8 cellular contexts compared by ENCODE assay signal in genomic region chr2:26846334-26846863, GRCh38.
DNase-seq lines count a peak whose midpoint lies in the region; ATAC-seq and TF ChIP-seq lines count a peak whose summit lies in the region.

No MANE protein-coding gene starts in this region.

- TF ChIP-seq CTCF in AG10803 (conservative IDR thresholded peaks at IDR 0.05; ENCODE audit: low read length) = peak; percentile 80

- DNase-seq in AG10803 (ENCODE audit: low read depth) (peak; percentile 72), HAP-1 (ENCODE audit: low spot score in 2 of 2) (peak; percentile 85 to 87), NCI-H345 treated with DMSO at 0.1 percent for 48 hours (lab: John Stamatoyannopoulos, UW; ENCODE audit: unreplicated experiment) (peak; percentile 98), cerebellar nuclear complex (lab: John Stamatoyannopoulos, UW) (peak; percentile 8 to 60), kidney glomerular epithelial cell (lab: John Stamatoyannopoulos, UW) (peak; percentile 72)
- peak in 3 of 4 experiments; percentile 22 to 35 (median 26) for DNase-seq in activated CD4-positive, CD25-positive, alpha-beta regulatory T cell (lab: John Stamatoyannopoulos, UW)
- DNase-seq in stimulated activated CD4-positive, alpha-beta T cell treated with anti-CD3 and anti-CD28 coated beads, Interleukin-1b, Interleukin-23, amount 100 ng/mL, for 48 hours = peak; percentile 62

- H3K36me3 ChIP-seq in HAP-1 (replicated peaks) = no peaks in the 10 kb centered on the region

- peaks cover 17% of the 10 kb centered on the region for H3K4me1 ChIP-seq in HAP-1

- in situ Hi-C loops in HAP-1 (cut with MboI; ENCODE audit: low sequenced_read_pairs) = loop anchor here (5.0 kb wide), 1 partner anchor 171 kb away; no protein-coding TSS in a partner anchor

- ATAC-seq in HG03378 (IDR thresholded peaks at IDR 0.05; ENCODE audit: unreplicated experiment) = no peak

- H3K9me3 ChIP-seq in HAP-1 = no peaks in the 10 kb centered on the region

- H3K4me3 ChIP-seq in AG10803 (ENCODE audit: low read length) (no peak overlapping the region), HAP-1 (no peak overlapping the region)

- peaks cover 12% of the 10 kb centered on the region for H3K27me3 ChIP-seq in HAP-1 (ENCODE audit: low read depth)

Comparison
In these comparisons a context has a peak if more than half of its experiments do, and no peak if none do; other contexts are left out.
1. DNase-seq: peak in every context shown above with its lines; median percentile 98 in NCI-H345 treated with DMSO at 0.1 percent for 48 hours; 86 in HAP-1; 72 in AG10803; 72 in kidney glomerular epithelial cell; 62 in stimulated activated CD4-positive, alpha-beta T cell treated with anti-CD3 and anti-CD28 coated beads, Interleukin-1b, Interleukin-23, amount 100 ng/mL, for 48 hours; 34 in cerebellar nuclear complex; 26 in activated CD4-positive, CD25-positive, alpha-beta regulatory T cell.